In the genomic region with DNA sequence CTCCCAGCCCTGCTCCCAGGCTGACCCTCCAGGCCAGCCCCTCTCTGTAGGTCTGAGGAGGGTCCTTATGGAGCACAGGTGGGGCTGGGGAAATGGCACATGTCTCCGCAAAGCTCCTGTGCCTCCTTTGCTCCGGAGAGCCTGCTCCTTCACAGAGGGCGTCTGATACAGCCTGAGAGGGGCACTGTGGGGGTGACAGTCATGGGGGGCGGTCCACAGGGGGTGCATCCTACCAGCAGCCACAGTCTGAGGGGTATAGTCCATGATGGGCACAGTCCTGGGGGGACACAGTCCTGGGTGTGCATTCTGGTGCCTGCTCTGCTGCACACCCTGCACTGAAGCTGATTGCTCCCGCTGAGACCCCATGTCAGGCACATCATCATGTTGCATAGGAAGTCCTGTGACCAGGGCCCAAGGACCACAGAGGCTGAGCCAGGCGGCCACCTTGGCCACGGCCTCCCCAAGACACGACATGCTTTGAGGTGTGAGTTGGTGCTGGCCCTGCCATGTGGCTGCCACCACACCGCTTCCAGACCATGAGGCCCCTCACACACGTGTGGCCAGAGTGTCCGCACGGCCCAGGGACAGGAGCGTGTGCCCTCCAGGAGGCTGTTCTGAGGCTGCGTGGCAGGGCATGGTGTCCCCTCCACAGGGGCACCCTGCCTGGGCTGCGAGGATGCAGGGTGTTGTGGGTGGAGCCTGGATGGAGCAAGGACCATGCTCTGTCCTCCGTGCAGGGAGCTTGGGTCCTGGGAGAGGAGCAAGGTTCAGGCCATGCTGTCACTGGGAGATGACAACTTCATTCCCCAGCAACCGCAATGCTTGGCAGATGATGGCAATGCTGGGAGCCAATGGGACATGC, we compare ENCODE assay signal across 18 cellular contexts.
"Had no signal": no experiment of that assay in that cellular context is flagged by ENCODE, and none has a peak within 500 bp of the region (broad histone marks: within the 10 kb centered on the region; RNA-seq: fewer than 3 reads in every experiment).

No MANE protein-coding gene starts in this region.

- H3K4me2 ChIP-seq: hepatocyte had no signal

- DNase-seq: activated CD4-positive, alpha-beta T cell treated with anti-CD3 and anti-CD28 coated beads for 1 hour; activated CD8-positive, alpha-beta memory T cell treated with anti-CD3 and anti-CD28 coated beads for 24 hours; activated CD8-positive, alpha-beta memory T cell treated with anti-CD3 and anti-CD28 coated beads, Interleukin-2, amount 50 U/mL, for 48 hours; activated effector memory CD4-positive, alpha-beta T cell treated with Interleukin-2 at 50 U/mL for 16 hours; activated naive CD4-positive, alpha-beta T cell treated with anti-CD3 and anti-CD28 coated beads, Interleukin-2, amount 10 ng/mL, durations not matched to agents 7 days and 5 days; activated T-cell treated with anti-CD3 and anti-CD28 coated beads, Interleukin-2, amount 50 U/mL, for 48 hours; cerebellar nuclear complex; effector memory CD4-positive, alpha-beta T cell; esophagus squamous epithelium; naive B cell; sigmoid colon; stimulated activated naive B cell treated with anti-CD40 and anti-IgM and Interleukin-4, amounts not matched to agents 10 μg/mL and 1 μg/mL and 100 μg/mL, for 72 hours; SW 1271; upper lobe of right lung; WERI-Rb-1 had no signal

- H3K27ac ChIP-seq: ascending aorta, esophagus squamous epithelium, hepatocyte, pancreas, sigmoid colon, upper lobe of right lung, WERI-Rb-1 had no signal

- H3K4me3 ChIP-seq: ascending aorta, esophagus squamous epithelium, hepatocyte, pancreas, sigmoid colon, upper lobe of right lung had no signal

- H3K27me3 ChIP-seq: ascending aorta, hepatocyte, pancreas, sigmoid colon, upper lobe of right lung had no signal

- H2AFZ ChIP-seq: hepatocyte had no signal

- H3K79me2 ChIP-seq: hepatocyte had no signal

- H3K9me3 ChIP-seq: ascending aorta, esophagus squamous epithelium, pancreas, sigmoid colon, upper lobe of right lung had no signal

- ATAC-seq: pancreas; stimulated activated naive B cell treated with anti-CD40 and anti-IgM and Interleukin-4, amounts not matched to agents 10 μg/mL and 1 μg/mL and 100 μg/mL, for 72 hours; upper lobe of right lung had no signal

- H3K36me3 ChIP-seq: ascending aorta, esophagus squamous epithelium, pancreas, sigmoid colon, upper lobe of right lung, WERI-Rb-1 had no signal
